22 cellular contexts compared by ENCODE assay signal in genomic region chr4:147138171-147138570, GRCh38.
DNase-seq lines count a peak whose midpoint lies in the region; TF ChIP-seq lines count a peak whose summit lies in the region.
"Had no signal": no experiment of that assay in that cellular context is flagged by ENCODE, and none has a peak within 500 bp of the region (broad histone marks: within the 10 kb centered on the region; RNA-seq: fewer than 3 reads in every experiment).

No MANE protein-coding gene starts in this region.

- H3K9me3 ChIP-seq in esophagus squamous epithelium (no peaks in the 10 kb centered on the region), adrenal gland (replicated peaks in 1 of 3) (no peaks in the 10 kb centered on the region)

- TF ChIP-seq POLR2A in esophagus squamous epithelium (IDR thresholded peaks at IDR 0.05), result no peak
- no peak for TF ChIP-seq POLR2A in adrenal gland (IDR thresholded peaks at IDR 0.05)

- WGBS in esophagus squamous epithelium, 2 donors, result 43 to 65% methylated on average over 2 of the region's 2 CpGs
- 42 to 64% (median 60%) methylated on average over 2 of the region's 2 CpGs for WGBS in adrenal gland, 4 donors

- intact Hi-C loops in esophagus squamous epithelium (cut with DNase I) (no loop called here), adrenal gland (cut with DNase I) (no loop called here)

- peaks cover 0 to 2% (median 0%) of the 10 kb centered on the region in 3 donors for H3K4me1 ChIP-seq in esophagus squamous epithelium
- H3K4me1 ChIP-seq in adrenal gland (replicated peaks in 1 of 2), result no peaks in the 10 kb centered on the region
- H3K4me1 ChIP-seq: neural progenitor cell had no signal

- TF ChIP-seq CTCF in esophagus squamous epithelium (IDR thresholded peaks at IDR 0.05), result no peak
- TF ChIP-seq CTCF in adrenal gland (IDR thresholded peaks at IDR 0.05), result no peak

- H3K4me3 ChIP-seq in skeletal muscle cell (ENCODE audit: low read depth, low read length) (no peak overlapping the region), esophagus squamous epithelium (no peak overlapping the region), adrenal gland (no peak overlapping the region)
- H3K4me3 ChIP-seq: neural progenitor cell had no signal

- H3K36me3 ChIP-seq in esophagus squamous epithelium, result no peaks in the 10 kb centered on the region
- H3K36me3 ChIP-seq in adrenal gland (replicated peaks in 1 of 2), result no peaks in the 10 kb centered on the region
- H3K36me3 ChIP-seq: neural progenitor cell had no signal

- H3K27ac ChIP-seq in esophagus squamous epithelium, result no peak overlapping the region
- H3K27ac ChIP-seq in adrenal gland, result no peak overlapping the region
- H3K27ac ChIP-seq: neural progenitor cell, RWPE1 had no signal

- H3K27me3 ChIP-seq in esophagus squamous epithelium, result no peaks in the 10 kb centered on the region
- no peaks in the 10 kb centered on the region for H3K27me3 ChIP-seq in adrenal gland
- H3K27me3 ChIP-seq: neural progenitor cell had no signal

- DNase-seq in ELR (ENCODE audit: low read depth) (peak; percentile 4), astrocyte of the hippocampus (ENCODE audit: low read depth, low spot score) (peak; percentile 23), foreskin melanocyte (peak; percentile 64), skeletal muscle cell (ENCODE audit: low read depth) (peak; percentile 46), esophagus squamous epithelium (lab: John Stamatoyannopoulos, UW) (no peak), adrenal gland (no peak), middle frontal gyrus (ENCODE audit: extremely low spot score, low spot score) (no peak)
- no peak for DNase-seq in activated CD8-positive, alpha-beta memory T cell treated with anti-CD3 and anti-CD28 coated beads for 24 hours
- DNase-seq: activated CD4-positive, alpha-beta T cell treated with anti-CD3 and anti-CD28 coated beads, Interleukin-2, amount 50 U/mL, for 4 hours; activated CD8-positive, alpha-beta memory T cell treated with anti-CD3 and anti-CD28 coated beads, Interleukin-2, amount 50 U/mL, for 48 hours; activated naive CD4-positive, alpha-beta T cell treated with anti-CD3 and anti-CD28 coated beads, Interleukin-2, amount 50 U/mL, for 16 hours; anterior cingulate cortex; CD4-positive, alpha-beta T cell; central memory CD4-positive, alpha-beta T cell; DMS 273 treated with DMSO at 0.1 percent for 48 hours; NCI-H1105; NCI-H2029; NCI-H774; stimulated activated CD4-positive, alpha-beta T cell treated with anti-CD3 and anti-CD28 coated beads, Interleukin-15, amount 100 ng/mL, for 24 hours; stimulated activated naive B cell treated with anti-CD40 and anti-IgM and Interleukin-4, amounts not matched to agents 10 μg/mL and 1 μg/mL and 100 μg/mL, for 72 hours had no signal

Comparison
In these comparisons a context has a peak if more than half of its experiments do, and no peak if none do; other contexts are left out.
1. DNase-seq: peak in ELR (single experiment), astrocyte of the hippocampus (single experiment), foreskin melanocyte (single experiment) and skeletal muscle cell (single experiment); none in esophagus squamous epithelium (single experiment), activated CD8-positive, alpha-beta memory T cell treated with anti-CD3 and anti-CD28 coated beads for 24 hours (single experiment), adrenal gland (0 of 7) and middle frontal gyrus (single experiment).